Comparison of ENCODE assay signal across 13 cellular contexts in genomic region chr2:238170386-238171071, GRCh38. TPM values are rescaled to one million over a fixed set of nuclear protein-coding genes. Genes with fewer than 3 reads are reported as not detected.
A peak's percentile ranks its signal among the peaks of the same experiment; 100 is the strongest.
DNase-seq lines count a peak whose midpoint lies in the region; ATAC-seq and TF ChIP-seq lines count a peak whose summit lies in the region.
"Had no signal": no experiment of that assay in that cellular context is flagged by ENCODE, and none has a peak within 500 bp of the region (broad histone marks: within the 10 kb centered on the region; RNA-seq: fewer than 3 reads in every experiment).

No MANE protein-coding gene starts in this region.

- no peaks in the 10 kb centered on the region for H3K79me2 ChIP-seq in ACC112 (ENCODE audit: control insufficient read depth, insufficient read depth, low read length, unreplicated experiment)

- H3K4me1 Mint-ChIP-seq in neural crest cell = no peaks in the 10 kb centered on the region

- H3K27ac ChIP-seq in ACC112 (ENCODE audit: low read depth, low read length) (peak overlapping the region; percentile 99), epithelial cell of prostate (peak overlapping the region; percentile 100), WERI-Rb-1 (no peak overlapping the region)

- TF ChIP-seq CTCF in neural crest cell (conservative IDR thresholded peaks at IDR 0.05) (no peak), WERI-Rb-1 (IDR thresholded peaks at IDR 0.05; ENCODE audit: low read depth, low read length) (no peak)

- peak; percentile 80 for DNase-seq in NCI-H2029 treated with DMSO at 0.1 percent for 48 hours (lab: John Stamatoyannopoulos, UW)
- no peak for DNase-seq in epithelial cell of prostate (ENCODE audit: low read depth, low spot score)
- DNase-seq in neural crest cell (ENCODE audit: low read depth, low spot score) = no peak
- no peak for DNase-seq in SW 1271 (lab: John Stamatoyannopoulos, UW)
- no peak for DNase-seq in WERI-Rb-1
- DNase-seq in 8988T = no peak
- DNase-seq: activated T-cell treated with anti-CD3 and anti-CD28 coated beads, Interleukin-2, amount 50 U/mL, for 72 hours; central memory CD4-positive, alpha-beta T cell; GDM1; SHP77 had no signal

- peaks cover 20% of the 10 kb centered on the region for H3K36me3 Mint-ChIP-seq in neural crest cell (ENCODE audit: low read depth)

- no peak overlapping the region for H2AFZ ChIP-seq in ACC112 (ENCODE audit: low read length, unreplicated experiment)

- H3K4me3 ChIP-seq in ACC112 (ENCODE audit: low read depth, low read length) (peak overlapping the region; percentile 20; the same call in 1 of the 2 replicates), WERI-Rb-1 (ENCODE audit: low read depth, low read length) (no peak overlapping the region)
- H3K4me3 ChIP-seq: pancreas had no signal

- no peaks in the 10 kb centered on the region for H3K9me3 Mint-ChIP-seq in neural crest cell
- H3K9me3 Mint-ChIP-seq: activated T-cell treated with anti-CD3 and anti-CD28 coated beads, Interleukin-2, amount 50 U/mL, for 72 hours had no signal

- H3K4me3 Mint-ChIP-seq in neural crest cell = no peak overlapping the region
- H3K4me3 Mint-ChIP-seq: activated T-cell treated with anti-CD3 and anti-CD28 coated beads, Interleukin-2, amount 50 U/mL, for 72 hours had no signal

- peaks cover 45% of the 10 kb centered on the region for H3K4me1 ChIP-seq in ACC112 (ENCODE audit: control insufficient read depth, insufficient read depth, low read length, unreplicated experiment)

- peaks cover 6% of the 10 kb centered on the region for H3K27me3 Mint-ChIP-seq in neural crest cell (ENCODE audit: low read depth)

- H3K36me3 ChIP-seq in ACC112 (ENCODE audit: insufficient read depth, low read length) (no peaks in the 10 kb centered on the region; the same call in none of the 2 replicates), WERI-Rb-1 (peaks cover 77% of the 10 kb centered on the region)

- no peaks in the 10 kb centered on the region for H3K27me3 ChIP-seq in ACC112 (ENCODE audit: insufficient read depth, low read length)
- H3K27me3 ChIP-seq in WERI-Rb-1 (ENCODE audit: insufficient read depth, low read depth, severe bottlenecking) = no peaks in the 10 kb centered on the region
- H3K27me3 ChIP-seq: pancreas had no signal

- peak overlapping the region; percentile 81 for H3K27ac Mint-ChIP-seq in neural crest cell (ENCODE audit: unreplicated experiment)

- no peaks in the 10 kb centered on the region for H3K9me3 ChIP-seq in WERI-Rb-1 (ENCODE audit: severe bottlenecking)
- H3K9me3 ChIP-seq: pancreas had no signal

- ATAC-seq in GM19395 (IDR thresholded peaks at IDR 0.05; ENCODE audit: unreplicated experiment) = no peak
- ATAC-seq: activated T-cell treated with anti-CD3 and anti-CD28 coated beads, Interleukin-2, amount 50 U/mL, for 72 hours had no signal

RNA-seq across cellular contexts. Expression of gene ERFE, which starts 11.8 kb away (rescaled TPM):
- 2.6 and 2.8 TPM in 2 replicates for total RNA-seq in neural crest cell

RNA-seq across cellular contexts. Expression of gene KLHL30, which starts 32.1 kb away (rescaled TPM):
- 0.23 and 0.25 TPM in 2 replicates for total RNA-seq in neural crest cell
- total RNA-seq: activated T-cell treated with anti-CD3 and anti-CD28 coated beads, Interleukin-2, amount 50 U/mL, for 72 hours had no signal

RNA-seq across cellular contexts. Expression of gene ILKAP, which starts 33.0 kb away (rescaled TPM):
- 63.2 and 65.8 TPM in 2 replicates for total RNA-seq in neural crest cell
